In genomic region chr16:5096437-5097065, GRCh38 we compare ENCODE assay signal across 8 cellular contexts. TPM values are rescaled to one million over a fixed set of nuclear protein-coding genes. Genes with fewer than 3 reads are reported as not detected.
DNase-seq lines count a peak whose midpoint lies in the region; ATAC-seq, FAIRE-seq and TF ChIP-seq lines count a peak whose summit lies in the region.
"Not testable (repeated sequence)": the region's sequence is repeated elsewhere in the genome, so short reads cannot be mapped to it uniquely, and the experiment has no call there.

No MANE protein-coding gene starts in this region.

- peak overlapping the region; percentile 86 for H3K4me3 Mint-ChIP-seq in activated CD8-positive, alpha-beta T cell treated with anti-CD3 and anti-CD28 coated beads, Interleukin-2, amount 10 ng/mL, durations not matched to agents 7 days and 5 days
- H3K4me3 Mint-ChIP-seq in progenitor cell of endocrine pancreas (ENCODE audit: low read depth) = peak overlapping the region; percentile 87

- H3K36me3 Mint-ChIP-seq in activated CD8-positive, alpha-beta T cell treated with anti-CD3 and anti-CD28 coated beads, Interleukin-2, amount 10 ng/mL, durations not matched to agents 7 days and 5 days (ENCODE audit: low read depth); progenitor cell of endocrine pancreas (ENCODE audit: insufficient read depth): not testable (repeated sequence)

- intact Hi-C loops in upper lobe of right lung (cut with DNase I) = not testable (repeated sequence)

- H3K27me3 Mint-ChIP-seq in activated CD8-positive, alpha-beta T cell treated with anti-CD3 and anti-CD28 coated beads, Interleukin-2, amount 10 ng/mL, durations not matched to agents 7 days and 5 days (ENCODE audit: low read depth) = peaks cover 11% of the 10 kb centered on the region
- not testable (repeated sequence) for H3K27me3 Mint-ChIP-seq in progenitor cell of endocrine pancreas

- H3K4me3 ChIP-seq in GM06990 (replicated peaks; ENCODE audit: low read depth, low read length) (peak overlapping the region; percentile 75), NB4 (ENCODE audit: low read depth, low read length) (peak overlapping the region; percentile 76), bronchial epithelial cell (ENCODE audit: low read depth, low read length) (peak overlapping the region; percentile 66), fibroblast of the aortic adventitia (ENCODE audit: low read depth, low read length) (peak overlapping the region; percentile 75), lung (peak overlapping the region; percentile 52), upper lobe of right lung (peak overlapping the region; percentile 79)

- not testable (repeated sequence) for ATAC-seq in activated CD8-positive, alpha-beta T cell treated with anti-CD3 and anti-CD28 coated beads, Interleukin-2, amount 10 ng/mL, durations not matched to agents 7 days and 5 days; lung (ENCODE audit: insufficient read depth, low FRiP score); upper lobe of right lung

- not testable (repeated sequence) for H3K36me3 ChIP-seq in GM06990 (ENCODE audit: control insufficient read depth, insufficient read depth, low read length); bronchial epithelial cell (ENCODE audit: control insufficient read depth, insufficient read depth, low read length); lung (ENCODE audit: control insufficient read depth in 2 of 2, insufficient read depth in 2 of 2, low read length in 2 of 2); upper lobe of right lung

- peaks cover 28% of the 10 kb centered on the region for H3K4me1 Mint-ChIP-seq in activated CD8-positive, alpha-beta T cell treated with anti-CD3 and anti-CD28 coated beads, Interleukin-2, amount 10 ng/mL, durations not matched to agents 7 days and 5 days (ENCODE audit: low read depth)
- peaks cover 13% of the 10 kb centered on the region for H3K4me1 Mint-ChIP-seq in progenitor cell of endocrine pancreas (ENCODE audit: low read depth)

- not testable (repeated sequence) for H3K27me3 ChIP-seq in GM06990 (replicated peaks; ENCODE audit: control insufficient read depth, insufficient read depth, low read length); bronchial epithelial cell (ENCODE audit: control insufficient read depth, insufficient read depth, low read length); lung (ENCODE audit: control insufficient read depth, insufficient read depth); upper lobe of right lung

- DNase-seq in GM06990 (ENCODE audit: extremely low read depth, insufficient read length); NB4 (ENCODE audit: low read depth); activated CD8-positive, alpha-beta T cell treated with anti-CD3 and anti-CD28 coated beads, Interleukin-2, amount 10 ng/mL, durations not matched to agents 7 days and 5 days; bronchial epithelial cell (ENCODE audit: low read depth); fibroblast of the aortic adventitia (ENCODE audit: low read depth); lung (ENCODE audit: low spot score); progenitor cell of endocrine pancreas (ENCODE audit: low spot score, unreplicated experiment); upper lobe of right lung: not testable (repeated sequence)

- H3K9me3 Mint-ChIP-seq in activated CD8-positive, alpha-beta T cell treated with anti-CD3 and anti-CD28 coated beads, Interleukin-2, amount 10 ng/mL, durations not matched to agents 7 days and 5 days (ENCODE audit: insufficient read depth); progenitor cell of endocrine pancreas (ENCODE audit: low read depth): not testable (repeated sequence)

- CTCF ChIA-PET in activated CD8-positive, alpha-beta T cell treated with anti-CD3 and anti-CD28 coated beads, Interleukin-2, amount 10 ng/mL, durations not matched to agents 7 days and 5 days (lab: Charles Lee) = interaction anchor here (1.0 kb wide), 1 partner anchor 24 kb away, joined by 3 read pairs; no protein-coding TSS in a partner anchor

- H3K4me1 ChIP-seq in lung (ENCODE audit: control insufficient read depth in 2 of 2, insufficient read depth in 2 of 2, low read length in 2 of 2); upper lobe of right lung: not testable (repeated sequence)

- POLR2A ChIA-PET in activated CD8-positive, alpha-beta T cell treated with anti-CD3 and anti-CD28 coated beads, Interleukin-2, amount 10 ng/mL, durations not matched to agents 7 days and 5 days (lab: Charles Lee) = not testable (repeated sequence)

- peak overlapping the region in 1 of 2 donors; percentile 46 for H3K27ac ChIP-seq in lung (ENCODE audit: low read depth in 1 of 2, low read length in 1 of 2)
- peak overlapping the region; percentile 83 for H3K27ac ChIP-seq in upper lobe of right lung

- TF ChIP-seq POLR2A in NB4 (IDR thresholded peaks at IDR 0.05; ENCODE audit: extremely low read depth, insufficient read length) = not testable (repeated sequence)

- H3K27ac Mint-ChIP-seq in activated CD8-positive, alpha-beta T cell treated with anti-CD3 and anti-CD28 coated beads, Interleukin-2, amount 10 ng/mL, durations not matched to agents 7 days and 5 days = peak overlapping the region; percentile 87
- peak overlapping the region; percentile 80 for H3K27ac Mint-ChIP-seq in progenitor cell of endocrine pancreas

- FAIRE-seq in bronchial epithelial cell (lab: Jason Lieb, UNC) = not testable (repeated sequence)

- not testable (repeated sequence) for H3K9me3 ChIP-seq in lung (ENCODE audit: control insufficient read depth in 2 of 2, insufficient read depth in 1 of 2, low read length in 1 of 2); upper lobe of right lung

- not testable (repeated sequence) for TF ChIP-seq CTCF in GM06990 (IDR thresholded peaks at IDR 0.05; ENCODE audit: insufficient read depth, low read length, poor library complexity, severe bottlenecking); NB4 (IDR thresholded peaks at IDR 0.05; ENCODE audit: low read depth, low read length); bronchial epithelial cell (IDR thresholded peaks at IDR 0.05; ENCODE audit: insufficient read depth, low read length, severe bottlenecking); fibroblast of the aortic adventitia (IDR thresholded peaks at IDR 0.05; ENCODE audit: insufficient read depth, low read length); lung (IDR thresholded peaks at IDR 0.05; ENCODE audit: control extremely low read depth, extremely low read depth); upper lobe of right lung (IDR thresholded peaks at IDR 0.05)
- peak; percentile 7 for TF ChIP-seq CTCF in progenitor cell of endocrine pancreas (IDR thresholded peaks at IDR 0.05; ENCODE audit: unreplicated experiment)

- WGBS in lung, 2 donors = 37 to 38% methylated on average over 6 to 7 of the region's 7 CpGs

RNA-seq across cellular contexts. Expression of gene EEF2KMT, which starts 1.0 kb away (rescaled TPM):
- 10 to 100 TPM; 11.2 to 11.5 TPM for total RNA-seq in activated CD8-positive, alpha-beta T cell treated with anti-CD3 and anti-CD28 coated beads, Interleukin-2, amount 10 ng/mL, durations not matched to agents 7 days and 5 days
- 12.3 and 16.6 TPM in 2 replicates for total RNA-seq in bronchial epithelial cell
- 2.2 and 13.1 TPM in 2 replicates for total RNA-seq in fibroblast of the aortic adventitia (ENCODE audit: low replicate concordance)
- 10 to 100 TPM in 1 of 2 donors, 1 to 10 TPM in 1; 3.4 to 13.8 TPM for total RNA-seq in lung
- 10 to 100 TPM in 1 of 2 donors, 1 to 10 TPM in 1; 6.6 to 14.2 TPM for polyA plus RNA-seq in lung
- 11.2 and 13.7 TPM in 2 replicates for total RNA-seq in progenitor cell of endocrine pancreas
- 9.6 TPM for total RNA-seq in upper lobe of right lung

RNA-seq across cellular contexts. Expression of gene ALG1, which starts 24.9 kb away (rescaled TPM):
- total RNA-seq in activated CD8-positive, alpha-beta T cell treated with anti-CD3 and anti-CD28 coated beads, Interleukin-2, amount 10 ng/mL, durations not matched to agents 7 days and 5 days = 10 to 100 TPM; 23.8 to 25.8 TPM
- total RNA-seq in bronchial epithelial cell (16.4 and 20.5 TPM in 2 replicates), fibroblast of the aortic adventitia (ENCODE audit: low replicate concordance) (32.9 and 37.7 TPM in 2 replicates), lung (10 to 100 TPM; 19.6 to 31.7 TPM), progenitor cell of endocrine pancreas (28.4 and 30.8 TPM in 2 replicates), upper lobe of right lung (26.4 TPM)
- 10 to 100 TPM; 21.2 to 27.3 TPM for polyA plus RNA-seq in lung

RNA-seq across cellular contexts. Expression of gene C16orf89, which starts 30.8 kb away (rescaled TPM):
- not detected for total RNA-seq in activated CD8-positive, alpha-beta T cell treated with anti-CD3 and anti-CD28 coated beads, Interleukin-2, amount 10 ng/mL, durations not matched to agents 7 days and 5 days
- not detected in 2 replicates for total RNA-seq in bronchial epithelial cell
- 1.6 and 4.6 TPM in 2 replicates for total RNA-seq in fibroblast of the aortic adventitia (ENCODE audit: low replicate concordance)
- total RNA-seq in lung = 100 to 1,000 TPM in 1 of 2 donors, 10 to 100 TPM in 1; 93.1 to 101 TPM
- 100 to 1,000 TPM in 1 of 2 donors, 10 to 100 TPM in 1; 39.2 to 356 TPM for polyA plus RNA-seq in lung
- total RNA-seq in progenitor cell of endocrine pancreas = not detected in 2 replicates
- 201 TPM for total RNA-seq in upper lobe of right lung

Comparison
In these comparisons a context has a peak if more than half of its experiments do, and no peak if none do; other contexts are left out.
1. RNA of gene C16orf89, which starts 30.8 kb away (total RNA-seq): 201 TPM in upper lobe of right lung (single experiment) and 93.1 to 101 TPM in lung; 1.6 to 4.6 TPM in fibroblast of the aortic adventitia, not detected in activated CD8-positive, alpha-beta T cell treated with anti-CD3 and anti-CD28 coated beads, Interleukin-2, amount 10 ng/mL, durations not matched to agents 7 days and 5 days, not detected in bronchial epithelial cell and not detected in progenitor cell of endocrine pancreas; every median in the first group is over 10 times any median in the second.
2. Peak in every context shown above with its lines, with median percentiles within 50 percentile points of each other: H3K4me3 ChIP-seq.